In genomic region chr6:117938324-117938995, GRCh38 we compare ENCODE assay signal across 1 cellular context.
A peak's percentile ranks its signal among the peaks of the same experiment; 100 is the strongest.
TF ChIP-seq lines count a peak whose summit lies in the region.

No MANE protein-coding gene starts in this region.

TF ChIP-seq in K562, 482 proteins besides CTCF, POLR2A, EP300 and RAD21:
- no peak for TF ChIP-seq HMBOX1 (IDR thresholded peaks at IDR 0.05)
- TF ChIP-seq NR4A1 (CRISPR knock-in tag; IDR thresholded peaks at IDR 0.05): no peak
- TF ChIP-seq NR4A1 (tag; IDR thresholded peaks at IDR 0.05): no peak
- TF ChIP-seq NFIC (IDR thresholded peaks at IDR 0.05): peak; percentile 84
- no peak for TF ChIP-seq ZBTB2 (IDR thresholded peaks at IDR 0.05)
